1 cellular context compared by ENCODE assay signal in the genomic region with DNA sequence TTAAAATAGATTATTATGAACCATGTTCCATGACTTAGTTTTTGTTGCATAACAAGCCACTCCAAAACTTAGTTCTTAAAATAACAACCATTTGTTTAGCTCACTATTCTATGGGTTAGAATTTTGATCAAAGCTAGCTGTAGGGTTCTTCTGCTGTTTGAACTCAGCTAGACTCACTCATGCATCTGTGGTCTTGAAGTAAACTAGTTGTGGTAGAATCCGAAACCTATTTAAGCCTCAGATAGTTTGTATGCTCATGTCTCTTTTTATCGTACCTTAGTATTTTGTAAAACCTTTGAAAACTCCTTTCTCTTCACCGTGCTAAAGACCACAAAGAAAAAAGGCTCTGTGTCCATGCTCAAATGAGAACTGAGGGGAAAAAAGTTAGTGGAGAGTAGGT.
TF ChIP-seq lines count a peak whose summit lies in the region.

No MANE protein-coding gene starts in this region.

TF ChIP-seq in SK-N-SH treated with all-trans-retinoic acid at 6 μM for 48 hours, 23 proteins besides CTCF, POLR2A, EP300 and RAD21 (continued from another document):
- TF ChIP-seq, protein P1, sequence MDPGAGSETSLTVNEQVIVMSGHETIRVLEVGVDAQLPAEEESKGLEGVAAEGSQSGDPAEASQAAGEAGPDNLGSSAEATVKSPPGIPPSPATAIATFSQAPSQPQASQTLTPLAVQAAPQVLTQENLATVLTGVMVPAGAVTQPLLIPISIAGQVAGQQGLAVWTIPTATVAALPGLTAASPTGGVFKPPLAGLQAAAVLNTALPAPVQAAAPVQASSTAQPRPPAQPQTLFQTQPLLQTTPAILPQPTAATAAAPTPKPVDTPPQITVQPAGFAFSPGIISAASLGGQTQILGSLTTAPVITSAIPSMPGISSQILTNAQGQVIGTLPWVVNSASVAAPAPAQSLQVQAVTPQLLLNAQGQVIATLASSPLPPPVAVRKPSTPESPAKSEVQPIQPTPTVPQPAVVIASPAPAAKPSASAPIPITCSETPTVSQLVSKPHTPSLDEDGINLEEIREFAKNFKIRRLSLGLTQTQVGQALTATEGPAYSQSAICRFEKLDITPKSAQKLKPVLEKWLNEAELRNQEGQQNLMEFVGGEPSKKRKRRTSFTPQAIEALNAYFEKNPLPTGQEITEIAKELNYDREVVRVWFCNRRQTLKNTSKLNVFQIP (CRISPR knock-in tag; IDR thresholded peaks at IDR 0.05; ENCODE audit: borderline replicate concordance, low read depth), result no peak
- TF ChIP-seq ZFP30 (CRISPR knock-in tag; IDR thresholded peaks at IDR 0.05), result no peak
